2 cellular contexts compared by ENCODE assay signal in the genomic region with DNA sequence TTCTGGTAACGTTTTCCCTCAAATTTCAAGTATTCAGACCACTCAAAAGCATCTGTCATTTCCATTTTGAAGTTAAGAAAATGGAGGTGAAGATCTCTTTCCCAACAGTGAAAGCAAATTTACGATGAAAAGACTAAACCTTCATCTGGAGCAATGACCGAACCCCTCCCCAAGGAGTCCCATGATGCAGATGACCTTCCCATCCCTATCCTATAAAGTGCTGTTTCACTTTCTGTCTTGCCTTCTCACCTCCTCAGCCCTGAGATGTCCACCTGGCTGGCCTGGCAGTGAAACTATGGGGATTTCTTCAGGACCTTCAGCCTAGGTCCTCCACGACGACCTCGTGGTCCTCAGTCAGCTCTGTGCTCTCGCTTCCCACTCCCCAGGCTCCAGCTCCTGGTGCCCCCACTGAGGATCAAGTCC.
TF ChIP-seq lines count a peak whose summit lies in the region.

No MANE protein-coding gene starts in this region.

TF ChIP-seq in SK-N-SH, 30 proteins besides CTCF, POLR2A, EP300 and RAD21 (continued from another document):
- TF ChIP-seq, protein P1, sequence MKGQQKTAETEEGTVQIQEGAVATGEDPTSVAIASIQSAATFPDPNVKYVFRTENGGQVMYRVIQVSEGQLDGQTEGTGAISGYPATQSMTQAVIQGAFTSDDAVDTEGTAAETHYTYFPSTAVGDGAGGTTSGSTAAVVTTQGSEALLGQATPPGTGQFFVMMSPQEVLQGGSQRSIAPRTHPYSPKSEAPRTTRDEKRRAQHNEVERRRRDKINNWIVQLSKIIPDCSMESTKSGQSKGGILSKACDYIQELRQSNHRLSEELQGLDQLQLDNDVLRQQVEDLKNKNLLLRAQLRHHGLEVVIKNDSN (IDR thresholded peaks at IDR 0.05; ENCODE audit: borderline replicate concordance, low read depth): no peak
- TF ChIP-seq TAF1 (IDR thresholded peaks at IDR 0.05; ENCODE audit: borderline replicate concordance, low read depth, low read length): no peak

TF ChIP-seq in SK-N-SH treated with all-trans-retinoic acid at 6 μM for 48 hours, 23 proteins besides CTCF, POLR2A, EP300 and RAD21 (continued from another document):
- TF ChIP-seq, protein P2, sequence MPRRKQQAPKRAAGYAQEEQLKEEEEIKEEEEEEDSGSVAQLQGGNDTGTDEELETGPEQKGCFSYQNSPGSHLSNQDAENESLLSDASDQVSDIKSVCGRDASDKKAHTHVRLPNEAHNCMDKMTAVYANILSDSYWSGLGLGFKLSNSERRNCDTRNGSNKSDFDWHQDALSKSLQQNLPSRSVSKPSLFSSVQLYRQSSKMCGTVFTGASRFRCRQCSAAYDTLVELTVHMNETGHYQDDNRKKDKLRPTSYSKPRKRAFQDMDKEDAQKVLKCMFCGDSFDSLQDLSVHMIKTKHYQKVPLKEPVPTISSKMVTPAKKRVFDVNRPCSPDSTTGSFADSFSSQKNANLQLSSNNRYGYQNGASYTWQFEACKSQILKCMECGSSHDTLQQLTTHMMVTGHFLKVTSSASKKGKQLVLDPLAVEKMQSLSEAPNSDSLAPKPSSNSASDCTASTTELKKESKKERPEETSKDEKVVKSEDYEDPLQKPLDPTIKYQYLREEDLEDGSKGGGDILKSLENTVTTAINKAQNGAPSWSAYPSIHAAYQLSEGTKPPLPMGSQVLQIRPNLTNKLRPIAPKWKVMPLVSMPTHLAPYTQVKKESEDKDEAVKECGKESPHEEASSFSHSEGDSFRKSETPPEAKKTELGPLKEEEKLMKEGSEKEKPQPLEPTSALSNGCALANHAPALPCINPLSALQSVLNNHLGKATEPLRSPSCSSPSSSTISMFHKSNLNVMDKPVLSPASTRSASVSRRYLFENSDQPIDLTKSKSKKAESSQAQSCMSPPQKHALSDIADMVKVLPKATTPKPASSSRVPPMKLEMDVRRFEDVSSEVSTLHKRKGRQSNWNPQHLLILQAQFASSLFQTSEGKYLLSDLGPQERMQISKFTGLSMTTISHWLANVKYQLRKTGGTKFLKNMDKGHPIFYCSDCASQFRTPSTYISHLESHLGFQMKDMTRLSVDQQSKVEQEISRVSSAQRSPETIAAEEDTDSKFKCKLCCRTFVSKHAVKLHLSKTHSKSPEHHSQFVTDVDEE (CRISPR knock-in tag; IDR thresholded peaks at IDR 0.05): no peak
- no peak for TF ChIP-seq GLIS3 (CRISPR knock-in tag; IDR thresholded peaks at IDR 0.05)
- no peak for TF ChIP-seq RARB (CRISPR knock-in tag; IDR thresholded peaks at IDR 0.05)
- TF ChIP-seq, protein P3, sequence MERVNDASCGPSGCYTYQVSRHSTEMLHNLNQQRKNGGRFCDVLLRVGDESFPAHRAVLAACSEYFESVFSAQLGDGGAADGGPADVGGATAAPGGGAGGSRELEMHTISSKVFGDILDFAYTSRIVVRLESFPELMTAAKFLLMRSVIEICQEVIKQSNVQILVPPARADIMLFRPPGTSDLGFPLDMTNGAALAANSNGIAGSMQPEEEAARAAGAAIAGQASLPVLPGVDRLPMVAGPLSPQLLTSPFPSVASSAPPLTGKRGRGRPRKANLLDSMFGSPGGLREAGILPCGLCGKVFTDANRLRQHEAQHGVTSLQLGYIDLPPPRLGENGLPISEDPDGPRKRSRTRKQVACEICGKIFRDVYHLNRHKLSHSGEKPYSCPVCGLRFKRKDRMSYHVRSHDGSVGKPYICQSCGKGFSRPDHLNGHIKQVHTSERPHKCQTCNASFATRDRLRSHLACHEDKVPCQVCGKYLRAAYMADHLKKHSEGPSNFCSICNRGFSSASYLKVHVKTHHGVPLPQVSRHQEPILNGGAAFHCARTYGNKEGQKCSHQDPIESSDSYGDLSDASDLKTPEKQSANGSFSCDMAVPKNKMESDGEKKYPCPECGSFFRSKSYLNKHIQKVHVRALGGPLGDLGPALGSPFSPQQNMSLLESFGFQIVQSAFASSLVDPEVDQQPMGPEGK (CRISPR knock-in tag; IDR thresholded peaks at IDR 0.05; ENCODE audit: borderline replicate concordance): no peak
- TF ChIP-seq, protein P4, sequence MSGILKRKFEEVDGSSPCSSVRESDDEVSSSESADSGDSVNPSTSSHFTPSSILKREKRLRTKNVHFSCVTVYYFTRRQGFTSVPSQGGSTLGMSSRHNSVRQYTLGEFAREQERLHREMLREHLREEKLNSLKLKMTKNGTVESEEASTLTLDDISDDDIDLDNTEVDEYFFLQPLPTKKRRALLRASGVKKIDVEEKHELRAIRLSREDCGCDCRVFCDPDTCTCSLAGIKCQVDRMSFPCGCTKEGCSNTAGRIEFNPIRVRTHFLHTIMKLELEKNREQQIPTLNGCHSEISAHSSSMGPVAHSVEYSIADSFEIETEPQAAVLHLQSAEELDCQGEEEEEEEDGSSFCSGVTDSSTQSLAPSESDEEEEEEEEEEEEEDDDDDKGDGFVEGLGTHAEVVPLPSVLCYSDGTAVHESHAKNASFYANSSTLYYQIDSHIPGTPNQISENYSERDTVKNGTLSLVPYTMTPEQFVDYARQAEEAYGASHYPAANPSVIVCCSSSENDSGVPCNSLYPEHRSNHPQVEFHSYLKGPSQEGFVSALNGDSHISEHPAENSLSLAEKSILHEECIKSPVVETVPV (CRISPR knock-in tag; IDR thresholded peaks at IDR 0.05): no peak
- TF ChIP-seq, protein P5, sequence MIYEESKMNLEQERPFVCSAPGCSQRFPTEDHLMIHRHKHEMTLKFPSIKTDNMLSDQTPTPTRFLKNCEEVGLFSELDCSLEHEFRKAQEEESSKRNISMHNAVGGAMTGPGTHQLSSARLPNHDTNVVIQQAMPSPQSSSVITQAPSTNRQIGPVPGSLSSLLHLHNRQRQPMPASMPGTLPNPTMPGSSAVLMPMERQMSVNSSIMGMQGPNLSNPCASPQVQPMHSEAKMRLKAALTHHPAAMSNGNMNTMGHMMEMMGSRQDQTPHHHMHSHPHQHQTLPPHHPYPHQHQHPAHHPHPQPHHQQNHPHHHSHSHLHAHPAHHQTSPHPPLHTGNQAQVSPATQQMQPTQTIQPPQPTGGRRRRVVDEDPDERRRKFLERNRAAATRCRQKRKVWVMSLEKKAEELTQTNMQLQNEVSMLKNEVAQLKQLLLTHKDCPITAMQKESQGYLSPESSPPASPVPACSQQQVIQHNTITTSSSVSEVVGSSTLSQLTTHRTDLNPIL (CRISPR knock-in tag; IDR thresholded peaks at IDR 0.05; ENCODE audit: low read depth): no peak
- no peak for TF ChIP-seq CSDC2 (CRISPR knock-in tag; IDR thresholded peaks at IDR 0.05)
- no peak for TF ChIP-seq ZNF70 (CRISPR knock-in tag; IDR thresholded peaks at IDR 0.05)
- no peak for TF ChIP-seq ZFP30 (CRISPR knock-in tag; IDR thresholded peaks at IDR 0.05)
- no peak for TF ChIP-seq PPARA (CRISPR knock-in tag; IDR thresholded peaks at IDR 0.05; ENCODE audit: borderline replicate concordance)
- no peak for TF ChIP-seq TOX (CRISPR knock-in tag; IDR thresholded peaks at IDR 0.05; ENCODE audit: borderline replicate concordance)
- TF ChIP-seq ZNF565 (CRISPR knock-in tag; conservative IDR thresholded peaks at IDR 0.05; ENCODE audit: low read depth): no peak
TF ChIP-seq in SK-N-SH treated with all-trans-retinoic acid at 6 μM for 48 hours: peak in this region for 0.
